13 cellular contexts compared by ENCODE assay signal in the genomic region with DNA sequence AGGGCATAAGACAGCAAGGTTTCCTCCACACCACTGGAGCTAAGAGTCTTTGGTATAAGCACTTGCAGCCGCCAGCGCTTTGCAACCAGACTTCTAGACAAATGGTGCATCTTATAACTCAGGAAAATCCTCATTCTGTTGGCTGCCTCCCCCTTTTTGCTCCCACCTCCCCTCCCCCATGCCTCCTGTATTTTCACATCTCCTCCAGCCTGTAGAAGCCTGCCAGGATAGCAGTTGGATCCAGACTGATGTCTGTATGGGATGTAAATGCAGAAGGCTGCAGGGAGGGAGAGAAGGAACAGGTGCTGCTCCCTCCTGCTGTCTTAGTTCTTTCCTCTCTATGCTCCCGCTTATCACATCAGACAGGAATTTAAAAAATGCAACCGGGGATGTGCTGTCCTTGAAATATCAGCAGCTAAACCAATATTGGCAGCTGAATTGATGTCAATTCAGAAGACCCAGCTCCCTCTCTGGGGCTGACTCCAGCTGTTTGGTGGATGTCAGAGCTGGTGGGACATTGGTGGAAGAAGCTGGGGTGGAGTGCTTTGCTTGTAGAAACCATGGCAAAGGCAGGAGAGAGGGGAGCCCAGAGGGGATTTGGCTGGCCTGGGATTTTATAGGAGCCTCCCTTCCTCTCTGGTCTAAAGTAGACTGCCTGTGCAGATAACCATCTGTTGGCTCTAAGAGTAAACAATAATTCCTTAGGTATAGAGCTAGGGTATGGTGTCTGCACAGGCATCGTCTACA. TPM values are rescaled to one million over a fixed set of nuclear protein-coding genes. Genes with fewer than 3 reads are reported as not detected.
DNase-seq lines count a peak whose midpoint lies in the region; ATAC-seq and TF ChIP-seq lines count a peak whose summit lies in the region.
"Had no signal": no experiment of that assay in that cellular context is flagged by ENCODE, and none has a peak within 500 bp of the region (broad histone marks: within the 10 kb centered on the region; RNA-seq: fewer than 3 reads in every experiment).

No MANE protein-coding gene starts in this region.

- H3K4me1 ChIP-seq in left ventricle myocardium inferior (peaks cover 36% of the 10 kb centered on the region), Panc1 (ENCODE audit: control insufficient read depth, insufficient read depth, low read length) (peaks cover 8% of the 10 kb centered on the region), iPS DF 6.9 (ENCODE audit: control insufficient read depth, insufficient read depth, low read length) (peaks cover 31% of the 10 kb centered on the region)

- TF ChIP-seq CTCF in left ventricle myocardium inferior (IDR thresholded peaks at IDR 0.05; ENCODE audit: borderline replicate concordance) (no peak), Panc1 (IDR thresholded peaks at IDR 0.05) (no peak), coronary artery (IDR thresholded peaks at IDR 0.05) (no peak)

- CTCF ChIA-PET in Panc1 (lab: Charles Lee) = interaction anchor here (0.9 kb wide), 1 partner anchor 26 kb away, joined by 3 read pairs; no protein-coding TSS in a partner anchor

- intact Hi-C loops in left ventricle myocardium inferior (cut with micrococcal nuclease) (no loop called here), Right ventricle myocardium inferior (cut with DNase I) (no loop called here), Panc1 (cut with micrococcal nuclease; ENCODE audit: unreplicated experiment) (no loop called here)

- H3K4me3 ChIP-seq in left ventricle myocardium inferior = no peak overlapping the region
- H3K4me3 ChIP-seq in Panc1 (ENCODE audit: low read depth in 2 of 2, low read length in 2 of 2) = no peak overlapping the region
- no peak overlapping the region for H3K4me3 ChIP-seq in iPS DF 6.9 (ENCODE audit: low read length)
- no peak overlapping the region for H3K4me3 ChIP-seq in coronary artery
- H3K4me3 ChIP-seq: cardiac muscle cell, right atrium auricular region had no signal

- no peak for ATAC-seq in Right ventricle myocardium inferior
- peak; percentile 75 for ATAC-seq in Panc1
- no peak for ATAC-seq in GM18511 (IDR thresholded peaks at IDR 0.05; ENCODE audit: unreplicated experiment)
- ATAC-seq: HCT116 had no signal

- BruUV-seq in Panc1 (replicated peaks; lab: Mats Ljungman, UMichigan) = no TSS peak

- no CpG with 5 or more reads among the region's 5 CpGs for WGBS in iPS DF 6.9 (ENCODE audit: insufficient coverage, insufficient read length)

- POLR2A ChIA-PET in Panc1 (lab: Charles Lee) = no interaction called here

- H3K9me3 ChIP-seq in left ventricle myocardium inferior (replicated peaks) = no peaks in the 10 kb centered on the region
- H3K9me3 ChIP-seq in Panc1 (ENCODE audit: control insufficient read depth, insufficient read depth, low read depth, low read length) = no peaks in the 10 kb centered on the region
- H3K9me3 ChIP-seq in iPS DF 6.9 (ENCODE audit: control insufficient read depth, insufficient read depth, low read length) = no peaks in the 10 kb centered on the region
- H3K9me3 ChIP-seq: right atrium auricular region had no signal

- H3K36me3 ChIP-seq in left ventricle myocardium inferior (no peaks in the 10 kb centered on the region), Panc1 (ENCODE audit: control insufficient read depth, insufficient read depth, low read length) (no peaks in the 10 kb centered on the region), iPS DF 6.9 (ENCODE audit: control insufficient read depth, insufficient read depth, low read length) (no peaks in the 10 kb centered on the region)
- H3K36me3 ChIP-seq: cardiac muscle cell, right atrium auricular region had no signal

- peaks cover 40% of the 10 kb centered on the region for H3K27me3 ChIP-seq in left ventricle myocardium inferior (ENCODE audit: low read depth)
- no peaks in the 10 kb centered on the region for H3K27me3 ChIP-seq in Panc1 (ENCODE audit: control insufficient read depth, insufficient read depth, low read length)
- H3K27me3 ChIP-seq in iPS DF 6.9 (ENCODE audit: control insufficient read depth, insufficient read depth, low read length) = no peaks in the 10 kb centered on the region
- H3K27me3 ChIP-seq: cardiac muscle cell, right atrium auricular region had no signal

- H3K27ac ChIP-seq in left ventricle myocardium inferior (replicated peaks) (peak overlapping the region; percentile 27), Panc1 (ENCODE audit: low read length) (0 out of 2 replicates have a peak overlapping the region, but pooled peaks have one; percentile 23), iPS DF 6.9 (ENCODE audit: low read length) (no peak overlapping the region), coronary artery (no peak overlapping the region)
- H3K27ac ChIP-seq: cardiac muscle cell, right atrium auricular region had no signal

- in situ Hi-C loops in Panc1 (cut with HindIII; ENCODE audit: low pct_unique_long_range_greater_than_20kb, low sequenced_read_pairs) = no loop called here

- DNase-seq in left ventricle myocardium inferior (no peak), Right ventricle myocardium inferior (ENCODE audit: missing footprints) (no peak), Panc1 (ENCODE audit: low read depth, low spot score) (no peak), iPS DF 6.9 (ENCODE audit: low read depth, low spot score) (peak; percentile 84), coronary artery (ENCODE audit: low spot score) (no peak), NCI-H1048 (lab: John Stamatoyannopoulos, UW) (no peak), NAMALWA (ENCODE audit: low spot score) (no peak)
- DNase-seq: AML-193, T1000 had no signal

RNA-seq across cellular contexts. Expression of gene NFASC, which starts 53.5 kb away (rescaled TPM):
- 8.2 TPM for total RNA-seq in left ventricle myocardium inferior
- total RNA-seq in Right ventricle myocardium inferior = 10.5 TPM
- total RNA-seq in Panc1 (2021; ENCODE audit: unreplicated experiment) = 16.9 TPM
- polyA plus RNA-seq in Panc1 (2012; ENCODE audit: insufficient read length) = 14.6 TPM
- polyA plus RNA-seq: cardiac muscle cell had no signal

Comparison
In these comparisons a context has a peak if more than half of its experiments do, and no peak if none do; other contexts are left out.
1. H3K27ac ChIP-seq: peak in left ventricle myocardium inferior (single experiment) and Panc1 (single experiment); none in iPS DF 6.9 (single experiment) and coronary artery (0 of 2).